Comparison of ENCODE assay signal across 23 cellular contexts in the genomic region with DNA sequence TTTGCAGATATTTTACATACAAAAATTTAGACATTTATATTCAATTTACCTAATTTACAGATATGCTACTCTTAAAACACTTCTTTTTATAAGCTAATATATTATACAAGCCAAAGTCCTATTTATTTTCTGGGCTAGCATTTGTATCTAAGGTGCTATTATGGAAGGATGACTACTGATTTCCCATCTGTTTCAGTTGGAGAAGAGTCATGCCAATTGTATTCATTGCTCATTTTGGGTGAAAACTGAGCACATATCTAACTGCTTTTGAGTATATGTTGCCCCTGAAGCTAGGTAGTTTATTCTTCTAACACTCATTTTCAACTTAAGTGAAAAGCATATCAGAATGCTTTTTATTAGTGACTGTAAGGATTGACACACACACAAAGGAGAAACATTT.
A peak's percentile ranks its signal among the peaks of the same experiment; 100 is the strongest.
DNase-seq lines count a peak whose midpoint lies in the region; ATAC-seq and TF ChIP-seq lines count a peak whose summit lies in the region.
"Had no signal": no experiment of that assay in that cellular context is flagged by ENCODE, and none has a peak within 500 bp of the region (broad histone marks: within the 10 kb centered on the region; RNA-seq: fewer than 3 reads in every experiment).

No MANE protein-coding gene starts in this region.

- CTCF ChIA-PET in IMR-90 (lab: Yijun Ruan, JAX) = no interaction called here

- intact Hi-C loops in IMR-90 (cut with micrococcal nuclease) = loop anchor here (5.0 to 10.0 kb wide), 2 partner anchors 172 to 314 kb away; partner anchors contain the start of gene CDK14
- intact Hi-C loops in left ventricle myocardium inferior (cut with micrococcal nuclease) = no loop called here

- peaks cover 4 to 11% of the 10 kb centered on the region in 2 experiments; a peak in 1 of 4 replicates for H3K79me1 ChIP-seq in IMR-90 (ENCODE audit: low read depth in 1 of 2, low read length in 2 of 2)

- H3K4me2 ChIP-seq in IMR-90 (ENCODE audit: low read depth, low read length) = no peak overlapping the region
- H3K4me2 ChIP-seq: BLaER1 treated with 17β-estradiol and CSF1 and Interleukin-3, amounts not matched to agents 10 nM and 100 nM had no signal

- no peaks in the 10 kb centered on the region for H3K27me3 Mint-ChIP-seq in activated T-cell treated with anti-CD3 and anti-CD28 coated beads, Interleukin-2, amount 50 U/mL, for 72 hours (ENCODE audit: low read depth)
- H3K27me3 Mint-ChIP-seq: CD4-positive, alpha-beta memory T cell had no signal

- H3K18ac ChIP-seq in IMR-90 (ENCODE audit: low read depth, low read length) = no peak overlapping the region

- H3K4ac ChIP-seq in IMR-90 (ENCODE audit: low read depth, low read length) = no peak overlapping the region

- no TSS peak for BruUV-seq in IMR-90 (replicated peaks; lab: Mats Ljungman, UMichigan)

- H3K9me3 ChIP-seq in IMR-90 (ENCODE audit: control insufficient read depth, insufficient read depth, low read length) = peaks cover 5% of the 10 kb centered on the region
- peaks cover 3% of the 10 kb centered on the region for H3K9me3 ChIP-seq in left ventricle myocardium inferior (replicated peaks)
- H3K9me3 ChIP-seq: Caco-2, SJSA1 had no signal

- H3K27ac ChIP-seq in IMR-90 (ENCODE audit: insufficient read depth, low read length) (no peak overlapping the region), left ventricle myocardium inferior (replicated peaks) (no peak overlapping the region)
- H3K27ac ChIP-seq: BLaER1 treated with 17β-estradiol and CSF1 and Interleukin-3, amounts not matched to agents 10 nM and 100 nM; Peyer's patch; SJSA1 had no signal

- H2AK9ac ChIP-seq in IMR-90 (replicated peaks; ENCODE audit: low read depth, low read length, poor library complexity) = no peak overlapping the region

- H3K27me3 ChIP-seq in IMR-90 (ENCODE audit: control insufficient read depth, insufficient read depth, low read length) = no peaks in the 10 kb centered on the region
- H3K27me3 ChIP-seq in left ventricle myocardium inferior (ENCODE audit: low read depth) = no peaks in the 10 kb centered on the region
- H3K27me3 ChIP-seq: BLaER1 treated with 17β-estradiol and CSF1 and Interleukin-3, amounts not matched to agents 10 nM and 100 nM; Peyer's patch; SJSA1 had no signal

- H2BK20ac ChIP-seq in IMR-90 (ENCODE audit: low read depth, low read length) = no peak overlapping the region

- no peak overlapping the region for H2AK5ac ChIP-seq in IMR-90 (ENCODE audit: low read depth, low read length)

- H3K27ac Mint-ChIP-seq in activated T-cell treated with anti-CD3 and anti-CD28 coated beads, Interleukin-2, amount 50 U/mL, for 72 hours = no peak overlapping the region
- H3K27ac Mint-ChIP-seq: CD4-positive, alpha-beta memory T cell had no signal

- H4K5ac ChIP-seq in IMR-90 (ENCODE audit: low read depth, low read length) = no peak overlapping the region

- H2AFZ ChIP-seq in IMR-90 (replicated peaks; ENCODE audit: low read length, poor library complexity) = no peak overlapping the region

- H3K4me1 ChIP-seq in IMR-90 (ENCODE audit: control insufficient read depth, insufficient read depth, low read length) (peaks cover 3% of the 10 kb centered on the region; the same call in 1 of the 2 replicates), left ventricle myocardium inferior (peaks cover 36% of the 10 kb centered on the region)
- H3K4me1 ChIP-seq: SJSA1 had no signal

- H3K4me3 ChIP-seq in IMR-90 (ENCODE audit: insufficient read depth, low read depth, low read length) = no peak overlapping the region
- no peak overlapping the region for H3K4me3 ChIP-seq in left ventricle myocardium inferior
- H3K4me3 ChIP-seq: BLaER1 treated with 17β-estradiol and CSF1 and Interleukin-3, amounts not matched to agents 10 nM and 100 nM; GM12878; K562; Peyer's patch; SJSA1 had no signal

- no peak overlapping the region for H2BK15ac ChIP-seq in IMR-90 (ENCODE audit: low read depth, low read length)

- TF ChIP-seq RAD21 in IMR-90 (IDR thresholded peaks at IDR 0.05; ENCODE audit: low read length) = no peak

- no peak overlapping the region for H3K4me3 Mint-ChIP-seq in activated T-cell treated with anti-CD3 and anti-CD28 coated beads, Interleukin-2, amount 50 U/mL, for 72 hours
- H3K4me3 Mint-ChIP-seq: CD4-positive, alpha-beta memory T cell had no signal

- no peak overlapping the region for H2BK120ac ChIP-seq in IMR-90 (ENCODE audit: low read depth, low read length)

- dilution Hi-C loops in IMR-90 (cut with HindIII; ENCODE audit: low sequenced_read_pairs, unreplicated experiment) = no loop called here

- H3K56ac ChIP-seq in IMR-90 (ENCODE audit: extremely low read depth, insufficient read depth, low read length) = no peak overlapping the region

- H3K4me1 Mint-ChIP-seq in activated T-cell treated with anti-CD3 and anti-CD28 coated beads, Interleukin-2, amount 50 U/mL, for 72 hours (ENCODE audit: low read depth) = no peaks in the 10 kb centered on the region
- H3K4me1 Mint-ChIP-seq: CD4-positive, alpha-beta memory T cell had no signal

- no peaks in the 10 kb centered on the region for H3K36me3 Mint-ChIP-seq in activated T-cell treated with anti-CD3 and anti-CD28 coated beads, Interleukin-2, amount 50 U/mL, for 72 hours (ENCODE audit: insufficient read depth in 2 of 2)
- H3K36me3 Mint-ChIP-seq: CD4-positive, alpha-beta memory T cell had no signal

- H2BK5ac ChIP-seq in IMR-90 (ENCODE audit: low read depth, low read length, poor library complexity, severe bottlenecking) = no peak overlapping the region

- no peak for ATAC-seq in IMR-90 (ENCODE audit: low read depth)
- ATAC-seq in GM18519 (IDR thresholded peaks at IDR 0.05; ENCODE audit: low FRiP score, unreplicated experiment) = no peak
- no peak for ATAC-seq in activated T-cell treated with anti-CD3 and anti-CD28 coated beads, Interleukin-2, amount 50 U/mL, for 72 hours (replicated peaks in 1 of 2)
- ATAC-seq: GM12878, K562 had no signal

- no peak overlapping the region for H4K8ac ChIP-seq in IMR-90 (ENCODE audit: low read depth in 2 of 2, low read length in 2 of 2)

- H3K9me1 ChIP-seq in IMR-90 (ENCODE audit: insufficient read depth, low read length) = 0 out of 2 replicates have a peak, but pooled peaks cover 4% of the 10 kb centered on the region

- no peaks in the 10 kb centered on the region for H4K20me1 ChIP-seq in IMR-90 (ENCODE audit: insufficient read depth, low read length)
- H4K20me1 ChIP-seq: BLaER1 treated with 17β-estradiol and CSF1 and Interleukin-3, amounts not matched to agents 10 nM and 100 nM had no signal

- H3K9me3 Mint-ChIP-seq in activated T-cell treated with anti-CD3 and anti-CD28 coated beads, Interleukin-2, amount 50 U/mL, for 72 hours = peaks cover 1 to 7% of the 10 kb centered on the region in 2 donors

- TF ChIP-seq CTCF in IMR-90 (conservative IDR thresholded peaks at IDR 0.05; ENCODE audit: low read depth, low read length) (no peak), left ventricle myocardium inferior (IDR thresholded peaks at IDR 0.05; ENCODE audit: borderline replicate concordance) (no peak)

- H3K36me3 ChIP-seq in IMR-90 (ENCODE audit: control insufficient read depth, insufficient read depth, low read length) (peaks cover 5% of the 10 kb centered on the region; the same call in 1 of the 2 replicates), left ventricle myocardium inferior (peaks cover 4% of the 10 kb centered on the region)
- H3K36me3 ChIP-seq: Peyer's patch, SJSA1 had no signal

- no peak overlapping the region for H3K23ac ChIP-seq in IMR-90 (ENCODE audit: low read depth, low read length)

- H4K91ac ChIP-seq in IMR-90 (ENCODE audit: insufficient read depth, low read depth, low read length) = no peak overlapping the region

- H3K9ac ChIP-seq in IMR-90 (ENCODE audit: low read depth, low read length) = no peak overlapping the region
- H3K9ac ChIP-seq: BLaER1 treated with 17β-estradiol and CSF1 and Interleukin-3, amounts not matched to agents 10 nM and 100 nM had no signal

- TF ChIP-seq POLR2A in IMR-90 (IDR thresholded peaks at IDR 0.05; ENCODE audit: low read depth, low read length) = no peak

- POLR2A ChIA-PET in IMR-90 (lab: Charles Lee; ENCODE audit: unreplicated experiment) = interaction anchor here (0.6 kb wide), 1 partner anchor 497 kb away, joined by 3 read pairs; no protein-coding TSS in a partner anchor

- no peak overlapping the region for H3K14ac ChIP-seq in IMR-90 (replicated peaks; ENCODE audit: low read depth, low read length)

- DNase-seq in IMR-90 (peak; percentile 33), NCI-H69 (lab: John Stamatoyannopoulos, UW) (peak; percentile 7), cerebellum (ENCODE audit: low spot score) (peak; percentile 76), pons (ENCODE audit: low spot score) (peak; percentile 21), left ventricle myocardium inferior (no peak)
- no peak for DNase-seq in activated T-cell treated with anti-CD3 and anti-CD28 coated beads, Interleukin-2, amount 50 U/mL, for 72 hours
- DNase-seq: ACHN; Caco-2; CD4-positive, alpha-beta memory T cell; DMS 273 treated with DMSO at 0.1 percent for 48 hours; DMS79 treated with DMSO at 0.1 percent for 48 hours; GOT3; NCI-H1092; NCI-H1436; NCI-H2029; NCI-H226; NCI-H524 treated with DMSO at 0.1 percent for 48 hours; Peyer's patch had no signal

- in situ Hi-C loops in IMR-90 (cut with MboI; ENCODE audit: low sequenced_read_pairs) = no loop called here

TF ChIP-seq in IMR-90, 13 proteins besides CTCF, POLR2A, EP300 and RAD21 (continues in another document):
- no peak for TF ChIP-seq USF2 (IDR thresholded peaks at IDR 0.05; ENCODE audit: low read depth, low read length)
- TF ChIP-seq CEBPB (IDR thresholded peaks at IDR 0.05; ENCODE audit: low read depth, low read length) = no peak
- TF ChIP-seq MXI1 (IDR thresholded peaks at IDR 0.05; ENCODE audit: borderline replicate concordance, low read depth, low read length) = no peak
- TF ChIP-seq FOS (IDR thresholded peaks at IDR 0.05; ENCODE audit: low read depth, low read length) = no peak
- no peak for TF ChIP-seq MAFK (IDR thresholded peaks at IDR 0.05; ENCODE audit: low read depth, low read length)
- TF ChIP-seq RCOR1 (IDR thresholded peaks at IDR 0.05; ENCODE audit: insufficient replicate concordance, low read length) = no peak
- TF ChIP-seq NFE2L2 (IDR thresholded peaks at IDR 0.05; ENCODE audit: low read depth, low read length) = no peak

Comparison
In these comparisons a context has a peak if more than half of its experiments do, and no peak if none do; other contexts are left out.
1. DNase-seq: peak in IMR-90 (single experiment), NCI-H69 (single experiment), cerebellum (single experiment) and pons (single experiment); none in left ventricle myocardium inferior (single experiment) and activated T-cell treated with anti-CD3 and anti-CD28 coated beads, Interleukin-2, amount 50 U/mL, for 72 hours (0 of 2).